1 cellular context compared by ENCODE assay signal in genomic region chr22:31496735-31497146, GRCh38.
TF ChIP-seq lines count a peak whose summit lies in the region.

No MANE protein-coding gene starts in this region.

TF ChIP-seq in HEK293, 187 proteins besides CTCF, POLR2A, EP300 and RAD21 (continued from another document and continues in another):
- no peak for TF ChIP-seq ZNF639 (tag by site-specific recombination; IDR thresholded peaks at IDR 0.05)
- TF ChIP-seq ZNF366 (tag by site-specific recombination; conservative IDR thresholded peaks at IDR 0.05) = no peak
- TF ChIP-seq SALL2 (tag by site-specific recombination; IDR thresholded peaks at IDR 0.05; ENCODE audit: borderline replicate concordance) = no peak
- TF ChIP-seq ZNF133 (tag by site-specific recombination; IDR thresholded peaks at IDR 0.05) = no peak
- TF ChIP-seq ZNF488 (tag by site-specific recombination; IDR thresholded peaks at IDR 0.05) = no peak
- 0 out of 2 replicates have a peak, but pooled peaks have one; percentile 7 for TF ChIP-seq KLF17 (tag by site-specific recombination; IDR thresholded peaks at IDR 0.05)
- TF ChIP-seq ZNF416 (tag by site-specific recombination; IDR thresholded peaks at IDR 0.05) = no peak
- no peak for TF ChIP-seq HOXC10 (CRISPR knock-in tag; IDR thresholded peaks at IDR 0.05)
- TF ChIP-seq ZNF830 (tag by site-specific recombination; IDR thresholded peaks at IDR 0.05; ENCODE audit: low read depth) = no peak
- no peak for TF ChIP-seq ZSCAN5A (tag by site-specific recombination; IDR thresholded peaks at IDR 0.05)
- TF ChIP-seq ZNF223 (tag by site-specific recombination; IDR thresholded peaks at IDR 0.05) = 0 out of 2 replicates have a peak, but pooled peaks have one; percentile 39
- TF ChIP-seq KLF9 (tag by site-specific recombination; IDR thresholded peaks at IDR 0.05; ENCODE audit: low read depth) = no peak
- no peak for TF ChIP-seq ZNF701 (tag by site-specific recombination; IDR thresholded peaks at IDR 0.05)
- TF ChIP-seq ZNF394 (tag by site-specific recombination; IDR thresholded peaks at IDR 0.05; ENCODE audit: borderline replicate concordance) = no peak; the same call in 1 of the 2 replicates
- no peak for TF ChIP-seq ZNF610 (tag by site-specific recombination; IDR thresholded peaks at IDR 0.05; ENCODE audit: borderline replicate concordance)
- TF ChIP-seq ZSCAN18 (tag by site-specific recombination; IDR thresholded peaks at IDR 0.05) = no peak
- TF ChIP-seq ZNF747 (tag by site-specific recombination; IDR thresholded peaks at IDR 0.05) = no peak
- TF ChIP-seq ZNF132 (tag by site-specific recombination; IDR thresholded peaks at IDR 0.05; ENCODE audit: borderline replicate concordance) = no peak
- no peak for TF ChIP-seq ZNF530 (tag by site-specific recombination; IDR thresholded peaks at IDR 0.05; ENCODE audit: low read depth)
- TF ChIP-seq ZNF76 (tag by site-specific recombination; IDR thresholded peaks at IDR 0.05; ENCODE audit: borderline replicate concordance, low read depth) = no peak
- no peak for TF ChIP-seq TRIM28 (IDR thresholded peaks at IDR 0.05; ENCODE audit: borderline replicate concordance, low read length)
- no peak for TF ChIP-seq KLF1 (tag by site-specific recombination; IDR thresholded peaks at IDR 0.05)
- no peak for TF ChIP-seq ZNF513 (tag by site-specific recombination; IDR thresholded peaks at IDR 0.05)
- TF ChIP-seq ZNF341 (tag by site-specific recombination; IDR thresholded peaks at IDR 0.05; ENCODE audit: low read depth) = peak; percentile 73
- no peak for TF ChIP-seq ZNF302 (tag by site-specific recombination; IDR thresholded peaks at IDR 0.05; ENCODE audit: low read depth)
- TF ChIP-seq GLI4 (tag by site-specific recombination; IDR thresholded peaks at IDR 0.05) = no peak
- no peak for TF ChIP-seq ZNF658 (tag by site-specific recombination; IDR thresholded peaks at IDR 0.05)
- no peak for TF ChIP-seq ZNF266 (tag by site-specific recombination; IDR thresholded peaks at IDR 0.05; ENCODE audit: low read depth)
- TF ChIP-seq ZSCAN30 (tag by site-specific recombination; IDR thresholded peaks at IDR 0.05) = no peak
- TF ChIP-seq WT1 (tag by site-specific recombination; IDR thresholded peaks at IDR 0.05) = 0 out of 2 replicates have a peak, but pooled peaks have one; percentile 12
- TF ChIP-seq ZIC2 (tag by site-specific recombination; IDR thresholded peaks at IDR 0.05) = peak; percentile 36; the same call in 1 of the 2 replicates
- TF ChIP-seq MYNN (tag by site-specific recombination; IDR thresholded peaks at IDR 0.05; ENCODE audit: borderline replicate concordance) = no peak
- peak; percentile 67 for TF ChIP-seq ZBTB26 (tag by site-specific recombination; optimal IDR thresholded peaks at IDR 0.05)
- no peak for TF ChIP-seq ZNF544 (tag by site-specific recombination; IDR thresholded peaks at IDR 0.05)
- TF ChIP-seq PRDM6 (tag by site-specific recombination; IDR thresholded peaks at IDR 0.05) = no peak
- no peak for TF ChIP-seq ZNF768 (tag by site-specific recombination; IDR thresholded peaks at IDR 0.05)
- TF ChIP-seq ZBTB10 (tag by site-specific recombination; IDR thresholded peaks at IDR 0.05) = no peak
- TF ChIP-seq GLIS2 (tag by site-specific recombination; IDR thresholded peaks at IDR 0.05) = peak; percentile 11; the same call in 1 of the 2 replicates
- no peak for TF ChIP-seq ZNF521 (tag by site-specific recombination; IDR thresholded peaks at IDR 0.05)
- TF ChIP-seq ZNF148 (tag by site-specific recombination; IDR thresholded peaks at IDR 0.05; ENCODE audit: borderline replicate concordance) = no peak
- no peak for TF ChIP-seq ZNF558 (tag by site-specific recombination; IDR thresholded peaks at IDR 0.05)
- peak; percentile 12 for TF ChIP-seq ZEB2 (tag by site-specific recombination; IDR thresholded peaks at IDR 0.05)
- no peak for TF ChIP-seq ZNF391 (tag by site-specific recombination; IDR thresholded peaks at IDR 0.05; ENCODE audit: borderline replicate concordance, low read depth)
- TF ChIP-seq SETDB1 (IDR thresholded peaks at IDR 0.05; ENCODE audit: insufficient read length, low read length) = no peak
- TF ChIP-seq ZBTB17 (tag by site-specific recombination; IDR thresholded peaks at IDR 0.05) = no peak
- TF ChIP-seq ZNF785 (tag by site-specific recombination; IDR thresholded peaks at IDR 0.05) = no peak; the same call in 1 of the 2 replicates
- 0 out of 2 replicates have a peak, but pooled peaks have one; percentile 17 for TF ChIP-seq BCL11B (tag by site-specific recombination; IDR thresholded peaks at IDR 0.05; ENCODE audit: low read depth)
- no peak for TF ChIP-seq ZNF140 (tag by site-specific recombination; IDR thresholded peaks at IDR 0.05)
- 0 out of 2 replicates have a peak, but pooled peaks have one; percentile 27 for TF ChIP-seq ZNF777 (tag by site-specific recombination; IDR thresholded peaks at IDR 0.05; ENCODE audit: borderline replicate concordance)
- TF ChIP-seq BCL11A (tag by site-specific recombination; IDR thresholded peaks at IDR 0.05; ENCODE audit: low read depth) = no peak
- TF ChIP-seq ZNF624 (tag by site-specific recombination; IDR thresholded peaks at IDR 0.05) = no peak
- TF ChIP-seq ZFP3 (tag by site-specific recombination; IDR thresholded peaks at IDR 0.05; ENCODE audit: low read depth) = no peak
